ENCODE assay signal across 31 cellular contexts in the genomic region with DNA sequence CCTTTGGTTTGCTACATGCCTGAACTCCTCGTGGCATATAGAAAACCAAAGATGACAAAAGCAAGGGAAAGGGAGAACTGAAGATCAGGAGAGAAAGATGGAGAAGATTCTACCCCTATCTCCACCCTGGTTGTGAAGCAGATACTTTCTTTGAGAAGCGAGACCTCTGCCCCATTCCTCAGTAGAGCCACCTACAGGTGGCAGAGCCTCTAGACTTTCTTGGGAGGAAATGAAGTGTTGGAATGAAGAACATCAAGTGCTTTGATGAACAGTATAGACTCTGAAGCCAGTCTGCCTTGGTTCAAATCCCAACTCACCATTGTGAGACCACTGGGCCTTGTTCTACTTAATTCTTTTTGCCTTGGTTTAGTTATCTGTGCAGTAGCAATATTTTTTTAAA.
DNase-seq lines count a peak whose midpoint lies in the region; ATAC-seq, FAIRE-seq and TF ChIP-seq lines count a peak whose summit lies in the region.
"Had no signal": no experiment of that assay in that cellular context is flagged by ENCODE, and none has a peak within 500 bp of the region (broad histone marks: within the 10 kb centered on the region; RNA-seq: fewer than 3 reads in every experiment).

No MANE protein-coding gene starts in this region.

- H3K9ac ChIP-seq in OCI-LY1 (ENCODE audit: low read length): no peak overlapping the region

- FAIRE-seq in RCC 7860 (lab: Jason Lieb, UNC): no peak
- FAIRE-seq: D721Med, islet of Langerhans had no signal

- CTCF ChIA-PET in activated CD4-positive, alpha-beta T cell treated with anti-CD3 and anti-CD28 coated beads for 36 hours (lab: Charles Lee): no interaction called here

- no peaks in the 10 kb centered on the region for H3K27me3 Mint-ChIP-seq in activated CD4-positive, alpha-beta T cell treated with anti-CD3 and anti-CD28 coated beads, Interleukin-2, amount 10 ng/mL, durations not matched to agents 24 days and 14 days
- no peaks in the 10 kb centered on the region for H3K27me3 Mint-ChIP-seq in activated CD4-positive, alpha-beta T cell treated with anti-CD3 and anti-CD28 coated beads for 36 hours
- H3K27me3 Mint-ChIP-seq in stimulated activated memory B cell treated with anti-CD40 and anti-IgM and Interleukin-4, amounts not matched to agents 10 μg/mL and 1 μg/mL and 100 μg/mL, for 72 hours: no peaks in the 10 kb centered on the region
- H3K27me3 Mint-ChIP-seq: CD4-positive, CD25-positive, alpha-beta regulatory T cell had no signal

- H3K4me3 ChIP-seq in OCI-LY1 (ENCODE audit: low read depth, low read length, poor library complexity, severe bottlenecking) (no peak overlapping the region), choroid plexus epithelial cell (ENCODE audit: low read depth, low read length) (no peak overlapping the region)
- H3K4me3 ChIP-seq: breast epithelium, colonic mucosa, left lung, PC-9, smooth muscle cell, suprapubic skin, upper lobe of left lung had no signal

- no peaks in the 10 kb centered on the region for H3K36me3 Mint-ChIP-seq in activated CD4-positive, alpha-beta T cell treated with anti-CD3 and anti-CD28 coated beads, Interleukin-2, amount 10 ng/mL, durations not matched to agents 24 days and 14 days (ENCODE audit: low read depth)
- H3K36me3 Mint-ChIP-seq in activated CD4-positive, alpha-beta T cell treated with anti-CD3 and anti-CD28 coated beads for 36 hours (ENCODE audit: low read depth): no peaks in the 10 kb centered on the region
- no peaks in the 10 kb centered on the region for H3K36me3 Mint-ChIP-seq in stimulated activated memory B cell treated with anti-CD40 and anti-IgM and Interleukin-4, amounts not matched to agents 10 μg/mL and 1 μg/mL and 100 μg/mL, for 72 hours
- H3K36me3 Mint-ChIP-seq: activated naive CD4-positive, alpha-beta T cell treated with anti-CD3 and anti-CD28 coated beads, Interleukin-2, amount 50 U/mL, for 72 hours; CD4-positive, CD25-positive, alpha-beta regulatory T cell had no signal

- peak; percentile 30; the same call in 1 of the 2 replicates for TF ChIP-seq CTCF in OCI-LY1 (IDR thresholded peaks at IDR 0.05; ENCODE audit: low read length)
- TF ChIP-seq CTCF in choroid plexus epithelial cell (conservative IDR thresholded peaks at IDR 0.05; ENCODE audit: low read depth, low read length): peak; percentile 6

- no peaks in the 10 kb centered on the region for H3K79me2 ChIP-seq in OCI-LY1 (ENCODE audit: insufficient read depth, low read length)

- no peaks in the 10 kb centered on the region for H3K9me3 ChIP-seq in OCI-LY1 (ENCODE audit: low read length)
- H3K9me3 ChIP-seq: breast epithelium, colonic mucosa, left lung, suprapubic skin, upper lobe of left lung had no signal

- H3K27ac ChIP-seq in OCI-LY1 (ENCODE audit: low read depth, low read length, poor library complexity, severe bottlenecking): no peak overlapping the region
- H3K27ac ChIP-seq: breast epithelium, colonic mucosa, left lung, PC-9, suprapubic skin, upper lobe of left lung had no signal

- no peaks in the 10 kb centered on the region for H3F3A ChIP-seq in OCI-LY1 (ENCODE audit: insufficient read depth, low read length)

- no peaks in the 10 kb centered on the region for H3K4me1 ChIP-seq in OCI-LY1 (ENCODE audit: insufficient read depth, low read length, severe bottlenecking)
- H3K4me1 ChIP-seq: breast epithelium, colonic mucosa, left lung, suprapubic skin, upper lobe of left lung had no signal

- H3K4me1 Mint-ChIP-seq in activated CD4-positive, alpha-beta T cell treated with anti-CD3 and anti-CD28 coated beads, Interleukin-2, amount 10 ng/mL, durations not matched to agents 24 days and 14 days: no peaks in the 10 kb centered on the region
- no peaks in the 10 kb centered on the region for H3K4me1 Mint-ChIP-seq in activated CD4-positive, alpha-beta T cell treated with anti-CD3 and anti-CD28 coated beads for 36 hours
- no peaks in the 10 kb centered on the region for H3K4me1 Mint-ChIP-seq in stimulated activated memory B cell treated with anti-CD40 and anti-IgM and Interleukin-4, amounts not matched to agents 10 μg/mL and 1 μg/mL and 100 μg/mL, for 72 hours
- H3K4me1 Mint-ChIP-seq: CD4-positive, CD25-positive, alpha-beta regulatory T cell had no signal

- H3K4me3 Mint-ChIP-seq in activated CD4-positive, alpha-beta T cell treated with anti-CD3 and anti-CD28 coated beads, Interleukin-2, amount 10 ng/mL, durations not matched to agents 24 days and 14 days: no peak overlapping the region
- H3K4me3 Mint-ChIP-seq in activated CD4-positive, alpha-beta T cell treated with anti-CD3 and anti-CD28 coated beads for 36 hours: no peak overlapping the region
- H3K4me3 Mint-ChIP-seq in stimulated activated memory B cell treated with anti-CD40 and anti-IgM and Interleukin-4, amounts not matched to agents 10 μg/mL and 1 μg/mL and 100 μg/mL, for 72 hours: no peak overlapping the region
- H3K4me3 Mint-ChIP-seq: activated CD8-positive, alpha-beta T cell treated with anti-CD3 and anti-CD28 coated beads, Interleukin-2, amount 10 ng/mL, durations not matched to agents 7 days and 5 days; CD4-positive, CD25-positive, alpha-beta regulatory T cell had no signal

- no peaks in the 10 kb centered on the region for H3K9me3 Mint-ChIP-seq in activated CD4-positive, alpha-beta T cell treated with anti-CD3 and anti-CD28 coated beads, Interleukin-2, amount 10 ng/mL, durations not matched to agents 24 days and 14 days
- peaks cover 3% of the 10 kb centered on the region for H3K9me3 Mint-ChIP-seq in activated CD4-positive, alpha-beta T cell treated with anti-CD3 and anti-CD28 coated beads for 36 hours (ENCODE audit: low read depth)
- peaks cover 6% of the 10 kb centered on the region for H3K9me3 Mint-ChIP-seq in stimulated activated memory B cell treated with anti-CD40 and anti-IgM and Interleukin-4, amounts not matched to agents 10 μg/mL and 1 μg/mL and 100 μg/mL, for 72 hours

- no peak overlapping the region for H2AFZ ChIP-seq in OCI-LY1 (ENCODE audit: low read length)
- H2AFZ ChIP-seq: PC-9 had no signal

- H3K36me3 ChIP-seq in OCI-LY1 (ENCODE audit: insufficient read depth, low read length): no peaks in the 10 kb centered on the region
- H3K36me3 ChIP-seq: breast epithelium, colonic mucosa, left lung, suprapubic skin, upper lobe of left lung had no signal

- peak; percentile 16 for DNase-seq in activated CD4-positive, alpha-beta T cell treated with anti-CD3 and anti-CD28 coated beads, Interleukin-2, amount 10 ng/mL, durations not matched to agents 24 days and 14 days
- DNase-seq in activated CD4-positive, alpha-beta T cell treated with anti-CD3 and anti-CD28 coated beads for 36 hours: no peak
- DNase-seq in choroid plexus epithelial cell (ENCODE audit: low read depth) (no peak), SW 1271 (lab: John Stamatoyannopoulos, UW) (no peak), NCI-H2107 treated with DMSO at 0.1 percent for 48 hours (lab: John Stamatoyannopoulos, UW; ENCODE audit: unreplicated experiment) (no peak), RCC 7860 (ENCODE audit: low spot score) (no peak)
- DNase-seq: 8988T; activated CD8-positive, alpha-beta T cell treated with anti-CD3 and anti-CD28 coated beads, Interleukin-2, amount 10 ng/mL, durations not matched to agents 7 days and 5 days; amygdala; CD4-positive, CD25-positive, alpha-beta regulatory T cell; colonic mucosa; effector CD4-positive, alpha-beta T cell; glutamatergic neuron; left lung; NCI-H1092 treated with DMSO at 0.1 percent for 48 hours; NCI-H187; NCI-H2171 treated with DMSO at 0.1 percent for 48 hours; NCI-H510A treated with DMSO at 0.1 percent for 48 hours; PC-9; stimulated activated naive CD4-positive, alpha-beta T cell treated with Interleukin-2 at 50 U/mL for 16 hours; T-helper 2 cell; upper lobe of left lung had no signal

- ATAC-seq in activated CD4-positive, alpha-beta T cell treated with anti-CD3 and anti-CD28 coated beads for 36 hours: no peak
- ATAC-seq in stimulated activated memory B cell treated with anti-CD40 and anti-IgM and Interleukin-4, amounts not matched to agents 10 μg/mL and 1 μg/mL and 100 μg/mL, for 72 hours: no peak
- ATAC-seq: activated CD8-positive, alpha-beta T cell treated with anti-CD3 and anti-CD28 coated beads, Interleukin-2, amount 10 ng/mL, durations not matched to agents 7 days and 5 days; activated naive CD4-positive, alpha-beta T cell treated with anti-CD3 and anti-CD28 coated beads, Interleukin-2, amount 50 U/mL, for 72 hours; Right ventricle myocardium inferior had no signal

- H3K9me2 ChIP-seq in OCI-LY1 (ENCODE audit: low read depth, low read length): no peaks in the 10 kb centered on the region

- H3K4me2 ChIP-seq in OCI-LY1 (ENCODE audit: low read length): no peak overlapping the region
- H3K4me2 ChIP-seq: PC-9, smooth muscle cell had no signal

- H3K27ac Mint-ChIP-seq in activated CD4-positive, alpha-beta T cell treated with anti-CD3 and anti-CD28 coated beads, Interleukin-2, amount 10 ng/mL, durations not matched to agents 24 days and 14 days: no peak overlapping the region
- H3K27ac Mint-ChIP-seq in activated CD4-positive, alpha-beta T cell treated with anti-CD3 and anti-CD28 coated beads for 36 hours: no peak overlapping the region
- no peak overlapping the region for H3K27ac Mint-ChIP-seq in stimulated activated memory B cell treated with anti-CD40 and anti-IgM and Interleukin-4, amounts not matched to agents 10 μg/mL and 1 μg/mL and 100 μg/mL, for 72 hours
- H3K27ac Mint-ChIP-seq: activated CD8-positive, alpha-beta T cell treated with anti-CD3 and anti-CD28 coated beads, Interleukin-2, amount 10 ng/mL, durations not matched to agents 7 days and 5 days; activated naive CD4-positive, alpha-beta T cell treated with anti-CD3 and anti-CD28 coated beads, Interleukin-2, amount 50 U/mL, for 72 hours; CD4-positive, CD25-positive, alpha-beta regulatory T cell had no signal

- POLR2A ChIA-PET in activated CD4-positive, alpha-beta T cell treated with anti-CD3 and anti-CD28 coated beads for 36 hours (lab: Charles Lee): no interaction called here

- intact Hi-C loops in activated CD4-positive, alpha-beta T cell treated with anti-CD3 and anti-CD28 coated beads, Interleukin-2, amount 10 ng/mL, durations not matched to agents 24 days and 14 days (cut with micrococcal nuclease): no loop called here
- intact Hi-C loops in activated CD4-positive, alpha-beta T cell treated with anti-CD3 and anti-CD28 coated beads for 36 hours (cut with DNase I, micrococcal nuclease): no loop called here

- no peaks in the 10 kb centered on the region for H3K27me3 ChIP-seq in OCI-LY1 (ENCODE audit: insufficient read depth, low read length)
- H3K27me3 ChIP-seq: breast epithelium, colonic mucosa, left lung, suprapubic skin, upper lobe of left lung had no signal

- H4K20me1 ChIP-seq in OCI-LY1 (ENCODE audit: insufficient read depth, low read length): no peaks in the 10 kb centered on the region
